ENCODE assay signal across 11 cellular contexts in the genomic region with DNA sequence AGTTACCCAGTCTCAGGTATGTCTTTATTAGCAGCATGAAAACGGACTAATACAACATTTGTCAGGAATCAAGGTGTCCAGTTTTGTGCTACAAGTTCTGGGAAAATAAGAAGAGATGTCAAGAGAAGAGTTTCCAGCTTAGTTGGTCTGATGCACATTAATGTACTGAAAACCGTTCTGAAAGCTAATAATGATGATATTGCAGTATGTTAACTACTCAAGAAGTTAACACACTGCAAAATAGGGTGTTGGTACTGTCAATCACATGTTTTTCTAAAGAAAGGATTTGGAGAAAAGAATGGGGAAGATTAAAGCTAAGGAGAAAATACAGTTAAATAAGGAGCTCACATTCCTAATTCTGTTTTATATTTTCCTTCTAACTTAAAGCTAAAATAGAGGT.
"Had no signal": no experiment of that assay in that cellular context is flagged by ENCODE, and none has a peak within 500 bp of the region (broad histone marks: within the 10 kb centered on the region; RNA-seq: fewer than 3 reads in every experiment).

No MANE protein-coding gene starts in this region.

- DNase-seq: activated CD4-positive, alpha-beta memory T cell treated with anti-CD3 and anti-CD28 coated beads, Interleukin-2, amount 10 ng/mL, durations not matched to agents 7 days and 5 days; activated effector memory CD4-positive, alpha-beta T cell treated with anti-CD3 and anti-CD28 coated beads, Interleukin-2, amount 50 U/mL, for 16 hours; activated T-cell treated with anti-CD3 and anti-CD28 coated beads, Interleukin-2, amount 50 U/mL, for 4 hours; esophagus squamous epithelium; stimulated activated naive B cell treated with anti-CD40 and anti-IgM and Interleukin-4, amounts not matched to agents 10 μg/mL and 1 μg/mL and 100 μg/mL, for 72 hours had no signal

- H3K27ac ChIP-seq: foreskin keratinocyte, WERI-Rb-1 had no signal

- H3K4me1 Mint-ChIP-seq: activated naive CD4-positive, alpha-beta T cell treated with anti-CD3 and anti-CD28 coated beads, Interleukin-2, amount 50 U/mL, for 24 hours had no signal

- H3K27ac Mint-ChIP-seq: activated CD4-positive, alpha-beta memory T cell treated with anti-CD3 and anti-CD28 coated beads, Interleukin-2, amount 10 ng/mL, durations not matched to agents 7 days and 5 days; activated naive CD4-positive, alpha-beta T cell treated with anti-CD3 and anti-CD28 coated beads, Interleukin-2, amount 50 U/mL, for 24 hours; stimulated activated naive B cell treated with anti-CD40 and anti-IgM and Interleukin-4, amounts not matched to agents 10 μg/mL and 1 μg/mL and 100 μg/mL, for 72 hours; T-helper 1 cell treated with Interleukin-12 subunit alpha and Interleukin-12 subunit beta and Interleukin-4 antibody, amounts not matched to agents 30 μg/mL and 1 μg/mL, for 36 hours had no signal

- H3K9me3 ChIP-seq: esophagus squamous epithelium, tibial nerve had no signal

- H3K36me3 Mint-ChIP-seq: activated naive CD4-positive, alpha-beta T cell treated with anti-CD3 and anti-CD28 coated beads, Interleukin-2, amount 50 U/mL, for 24 hours had no signal

- H3K4me3 Mint-ChIP-seq: activated CD4-positive, alpha-beta memory T cell treated with anti-CD3 and anti-CD28 coated beads, Interleukin-2, amount 10 ng/mL, durations not matched to agents 7 days and 5 days; activated naive CD4-positive, alpha-beta T cell treated with anti-CD3 and anti-CD28 coated beads, Interleukin-2, amount 50 U/mL, for 24 hours; activated T-cell treated with anti-CD3 and anti-CD28 coated beads, Interleukin-2, amount 50 U/mL, for 4 hours; immature natural killer cell; stimulated activated naive B cell treated with anti-CD40 and anti-IgM and Interleukin-4, amounts not matched to agents 10 μg/mL and 1 μg/mL and 100 μg/mL, for 72 hours; T-helper 1 cell treated with Interleukin-12 subunit alpha and Interleukin-12 subunit beta and Interleukin-4 antibody, amounts not matched to agents 30 μg/mL and 1 μg/mL, for 36 hours had no signal

- H3K4me3 ChIP-seq: esophagus squamous epithelium, tibial nerve had no signal

- H3K4me1 ChIP-seq: foreskin keratinocyte had no signal

- H3K27me3 ChIP-seq: esophagus squamous epithelium, tibial nerve had no signal

- H3K27me3 Mint-ChIP-seq: activated CD4-positive, alpha-beta memory T cell treated with anti-CD3 and anti-CD28 coated beads, Interleukin-2, amount 10 ng/mL, durations not matched to agents 7 days and 5 days had no signal

- H3K36me3 ChIP-seq: esophagus squamous epithelium, tibial nerve, WERI-Rb-1 had no signal

- H3K9me3 Mint-ChIP-seq: activated CD4-positive, alpha-beta memory T cell treated with anti-CD3 and anti-CD28 coated beads, Interleukin-2, amount 10 ng/mL, durations not matched to agents 7 days and 5 days; activated naive CD4-positive, alpha-beta T cell treated with anti-CD3 and anti-CD28 coated beads, Interleukin-2, amount 50 U/mL, for 24 hours; activated T-cell treated with anti-CD3 and anti-CD28 coated beads, Interleukin-2, amount 50 U/mL, for 4 hours; stimulated activated naive B cell treated with anti-CD40 and anti-IgM and Interleukin-4, amounts not matched to agents 10 μg/mL and 1 μg/mL and 100 μg/mL, for 72 hours; T-helper 1 cell treated with Interleukin-12 subunit alpha and Interleukin-12 subunit beta and Interleukin-4 antibody, amounts not matched to agents 30 μg/mL and 1 μg/mL, for 36 hours had no signal

- ATAC-seq: activated T-cell treated with anti-CD3 and anti-CD28 coated beads, Interleukin-2, amount 50 U/mL, for 4 hours had no signal
